ENCODE assay signal across 9 cellular contexts in the genomic region with DNA sequence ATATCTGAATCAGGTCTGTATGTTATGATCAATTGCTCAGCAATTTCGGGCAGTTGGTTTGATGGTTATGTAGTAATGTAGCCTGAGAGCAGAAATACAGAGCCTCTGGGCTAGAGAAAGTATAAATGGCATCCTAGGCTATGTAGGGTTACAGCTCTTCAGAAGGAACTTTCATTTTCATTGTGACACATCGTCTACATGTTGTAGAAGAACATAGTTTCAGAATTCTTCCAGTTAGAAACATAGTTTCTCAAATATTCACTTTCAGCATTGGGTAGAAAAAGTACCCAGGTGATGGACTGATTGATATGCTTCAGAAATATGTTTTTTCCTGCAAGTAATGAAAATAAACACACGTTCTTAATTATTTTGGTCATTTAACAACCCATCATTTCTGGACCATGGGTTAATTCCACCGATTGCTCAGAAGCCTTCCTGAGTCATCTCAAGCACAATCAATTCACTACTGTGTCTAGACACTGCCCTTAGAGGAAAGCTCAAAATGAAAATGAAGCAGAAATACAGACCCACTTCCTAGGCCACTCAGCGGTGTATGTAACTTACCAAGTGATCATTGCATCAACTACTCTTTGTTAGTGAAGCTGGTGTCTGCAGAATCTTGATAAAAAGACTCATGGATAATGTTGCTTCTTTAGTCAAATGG.
DNase-seq lines count a peak whose midpoint lies in the region; ATAC-seq and TF ChIP-seq lines count a peak whose summit lies in the region.
"Had no signal": no experiment of that assay in that cellular context is flagged by ENCODE, and none has a peak within 500 bp of the region (broad histone marks: within the 10 kb centered on the region; RNA-seq: fewer than 3 reads in every experiment).

No MANE protein-coding gene starts in this region.

- H3K4me1 Mint-ChIP-seq in activated naive CD8-positive, alpha-beta T cell (ENCODE audit: low read depth) = peaks cover 10% of the 10 kb centered on the region

- peak overlapping the region; percentile 78 for H3K27ac Mint-ChIP-seq in activated naive CD8-positive, alpha-beta T cell

- H3K4me3 Mint-ChIP-seq in activated naive CD8-positive, alpha-beta T cell = peak overlapping the region; percentile 1

- H3K27me3 Mint-ChIP-seq in activated naive CD8-positive, alpha-beta T cell = peaks cover 5% of the 10 kb centered on the region

- no peaks in the 10 kb centered on the region for H3K27me3 ChIP-seq in GM06990 (replicated peaks; ENCODE audit: control insufficient read depth, insufficient read depth, low read length)

- ATAC-seq in GM19455 (IDR thresholded peaks at IDR 0.05; ENCODE audit: unreplicated experiment) (peak; percentile 98), HG03342 (IDR thresholded peaks at IDR 0.05; ENCODE audit: unreplicated experiment) (peak; percentile 95), esophagus mucosa (no peak)
- ATAC-seq: left cardiac atrium had no signal

- no peak overlapping the region; the same call in 1 of the 2 replicates for H3K4me3 ChIP-seq in GM06990 (replicated peaks; ENCODE audit: low read depth, low read length)

- H3K36me3 Mint-ChIP-seq in activated naive CD8-positive, alpha-beta T cell = no peaks in the 10 kb centered on the region

- no peaks in the 10 kb centered on the region for H3K36me3 ChIP-seq in GM06990 (ENCODE audit: control insufficient read depth, insufficient read depth, low read length)

- DNase-seq in GM06990 (ENCODE audit: extremely low read depth, insufficient read length) = peak; percentile 37
- no peak for DNase-seq in NCI-H774 (lab: John Stamatoyannopoulos, UW)
- no peak for DNase-seq in DMS153 treated with DMSO at 0.1 percent for 48 hours (lab: John Stamatoyannopoulos, UW; ENCODE audit: unreplicated experiment)
- DNase-seq in cerebellum (ENCODE audit: low spot score) = no peak
- DNase-seq: left cardiac atrium had no signal

- H3K9me3 Mint-ChIP-seq in activated naive CD8-positive, alpha-beta T cell (ENCODE audit: low read depth) = no peaks in the 10 kb centered on the region

- TF ChIP-seq CTCF in GM06990 (IDR thresholded peaks at IDR 0.05; ENCODE audit: insufficient read depth, low read length, poor library complexity, severe bottlenecking) = no peak
